ENCODE assay signal across 22 cellular contexts in the genomic region with DNA sequence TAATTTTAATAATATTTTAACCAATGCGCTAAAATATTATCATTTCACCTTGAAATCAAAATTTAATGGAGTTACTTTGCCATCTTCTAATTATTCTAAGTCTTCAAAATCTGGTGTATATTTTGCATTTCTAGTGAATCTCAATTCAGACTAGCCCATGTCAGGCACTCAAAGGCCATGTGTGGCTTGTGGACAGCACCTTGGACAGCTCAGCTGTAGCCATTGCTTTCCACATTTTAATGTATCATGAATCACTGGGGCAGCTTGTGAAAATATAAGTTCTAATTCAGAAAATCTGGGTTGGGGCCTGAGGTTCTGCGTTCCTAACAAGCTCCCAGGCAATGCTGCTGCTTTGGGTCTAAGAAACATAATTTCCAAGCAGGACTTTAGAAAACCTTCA. TPM values are rescaled to one million over a fixed set of nuclear protein-coding genes. Genes with fewer than 3 reads are reported as not detected.
DNase-seq lines count a peak whose midpoint lies in the region; ATAC-seq and TF ChIP-seq lines count a peak whose summit lies in the region.
"Had no signal": no experiment of that assay in that cellular context is flagged by ENCODE, and none has a peak within 500 bp of the region (broad histone marks: within the 10 kb centered on the region; RNA-seq: fewer than 3 reads in every experiment).

No MANE protein-coding gene starts in this region.

- H3K4me3 ChIP-seq in fibroblast of the aortic adventitia (ENCODE audit: low read depth, low read length): no peak overlapping the region
- H3K4me3 ChIP-seq: BLaER1, coronary artery, mucosa of descending colon, spleen, thyroid gland had no signal

- TF ChIP-seq CTCF in fibroblast of the aortic adventitia (IDR thresholded peaks at IDR 0.05; ENCODE audit: insufficient read depth, low read length): no peak

- DNase-seq in LHCN-M2 (ENCODE audit: low read depth) (peak; percentile 14), fibroblast of the aortic adventitia (ENCODE audit: low read depth) (peak; percentile 5), renal cortical epithelial cell (ENCODE audit: low read depth) (peak; percentile 26), AG20443 (ENCODE audit: low spot score) (no peak), retina (no peak)
- DNase-seq: activated CD8-positive, alpha-beta memory T cell treated with anti-CD3 and anti-CD28 coated beads for 24 hours; amygdala; DMS 273 treated with DMSO at 0.1 percent for 48 hours; kidney; mucosa of descending colon; NCI-H1092 treated with DMSO at 0.1 percent for 48 hours; NCI-H748 treated with DMSO at 0.1 percent for 48 hours; spleen; T-cell; thyroid gland had no signal

- ATAC-seq in SK-N-SH treated with all-trans-retinoic acid at 6 μM for 48 hours (peak; percentile 63; the same call in 2 of the 3 replicates), HG03439 (IDR thresholded peaks at IDR 0.05; ENCODE audit: unreplicated experiment) (no peak)
- ATAC-seq: mucosa of descending colon; stimulated activated effector memory CD8-positive, alpha-beta T cell treated with anti-CD3 and anti-CD28 coated beads, Interleukin-12 subunit alpha, Interleukin-12 subunit beta, amount 100 ng/mL, for 72 hours; T-cell; WTC11 had no signal

TF ChIP-seq in SK-N-SH treated with all-trans-retinoic acid at 6 μM for 48 hours, 23 proteins besides CTCF, POLR2A, EP300 and RAD21:
- TF ChIP-seq, protein P1, sequence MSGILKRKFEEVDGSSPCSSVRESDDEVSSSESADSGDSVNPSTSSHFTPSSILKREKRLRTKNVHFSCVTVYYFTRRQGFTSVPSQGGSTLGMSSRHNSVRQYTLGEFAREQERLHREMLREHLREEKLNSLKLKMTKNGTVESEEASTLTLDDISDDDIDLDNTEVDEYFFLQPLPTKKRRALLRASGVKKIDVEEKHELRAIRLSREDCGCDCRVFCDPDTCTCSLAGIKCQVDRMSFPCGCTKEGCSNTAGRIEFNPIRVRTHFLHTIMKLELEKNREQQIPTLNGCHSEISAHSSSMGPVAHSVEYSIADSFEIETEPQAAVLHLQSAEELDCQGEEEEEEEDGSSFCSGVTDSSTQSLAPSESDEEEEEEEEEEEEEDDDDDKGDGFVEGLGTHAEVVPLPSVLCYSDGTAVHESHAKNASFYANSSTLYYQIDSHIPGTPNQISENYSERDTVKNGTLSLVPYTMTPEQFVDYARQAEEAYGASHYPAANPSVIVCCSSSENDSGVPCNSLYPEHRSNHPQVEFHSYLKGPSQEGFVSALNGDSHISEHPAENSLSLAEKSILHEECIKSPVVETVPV (CRISPR knock-in tag; IDR thresholded peaks at IDR 0.05): no peak
- TF ChIP-seq ZFP30 (CRISPR knock-in tag; IDR thresholded peaks at IDR 0.05) (no peak), ZNF70 (CRISPR knock-in tag; IDR thresholded peaks at IDR 0.05) (no peak), ESRRG (CRISPR knock-in tag; IDR thresholded peaks at IDR 0.05) (no peak), TOX (CRISPR knock-in tag; IDR thresholded peaks at IDR 0.05; ENCODE audit: borderline replicate concordance) (no peak), ISL1 (CRISPR knock-in tag; IDR thresholded peaks at IDR 0.05) (no peak), ARNTL (CRISPR knock-in tag; IDR thresholded peaks at IDR 0.05; ENCODE audit: borderline replicate concordance, low read depth) (no peak)
- TF ChIP-seq, protein P2, sequence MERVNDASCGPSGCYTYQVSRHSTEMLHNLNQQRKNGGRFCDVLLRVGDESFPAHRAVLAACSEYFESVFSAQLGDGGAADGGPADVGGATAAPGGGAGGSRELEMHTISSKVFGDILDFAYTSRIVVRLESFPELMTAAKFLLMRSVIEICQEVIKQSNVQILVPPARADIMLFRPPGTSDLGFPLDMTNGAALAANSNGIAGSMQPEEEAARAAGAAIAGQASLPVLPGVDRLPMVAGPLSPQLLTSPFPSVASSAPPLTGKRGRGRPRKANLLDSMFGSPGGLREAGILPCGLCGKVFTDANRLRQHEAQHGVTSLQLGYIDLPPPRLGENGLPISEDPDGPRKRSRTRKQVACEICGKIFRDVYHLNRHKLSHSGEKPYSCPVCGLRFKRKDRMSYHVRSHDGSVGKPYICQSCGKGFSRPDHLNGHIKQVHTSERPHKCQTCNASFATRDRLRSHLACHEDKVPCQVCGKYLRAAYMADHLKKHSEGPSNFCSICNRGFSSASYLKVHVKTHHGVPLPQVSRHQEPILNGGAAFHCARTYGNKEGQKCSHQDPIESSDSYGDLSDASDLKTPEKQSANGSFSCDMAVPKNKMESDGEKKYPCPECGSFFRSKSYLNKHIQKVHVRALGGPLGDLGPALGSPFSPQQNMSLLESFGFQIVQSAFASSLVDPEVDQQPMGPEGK (CRISPR knock-in tag; IDR thresholded peaks at IDR 0.05; ENCODE audit: borderline replicate concordance): no peak
- TF ChIP-seq, protein P3, sequence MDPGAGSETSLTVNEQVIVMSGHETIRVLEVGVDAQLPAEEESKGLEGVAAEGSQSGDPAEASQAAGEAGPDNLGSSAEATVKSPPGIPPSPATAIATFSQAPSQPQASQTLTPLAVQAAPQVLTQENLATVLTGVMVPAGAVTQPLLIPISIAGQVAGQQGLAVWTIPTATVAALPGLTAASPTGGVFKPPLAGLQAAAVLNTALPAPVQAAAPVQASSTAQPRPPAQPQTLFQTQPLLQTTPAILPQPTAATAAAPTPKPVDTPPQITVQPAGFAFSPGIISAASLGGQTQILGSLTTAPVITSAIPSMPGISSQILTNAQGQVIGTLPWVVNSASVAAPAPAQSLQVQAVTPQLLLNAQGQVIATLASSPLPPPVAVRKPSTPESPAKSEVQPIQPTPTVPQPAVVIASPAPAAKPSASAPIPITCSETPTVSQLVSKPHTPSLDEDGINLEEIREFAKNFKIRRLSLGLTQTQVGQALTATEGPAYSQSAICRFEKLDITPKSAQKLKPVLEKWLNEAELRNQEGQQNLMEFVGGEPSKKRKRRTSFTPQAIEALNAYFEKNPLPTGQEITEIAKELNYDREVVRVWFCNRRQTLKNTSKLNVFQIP (CRISPR knock-in tag; IDR thresholded peaks at IDR 0.05; ENCODE audit: borderline replicate concordance, low read depth): no peak
- TF ChIP-seq, protein P4, sequence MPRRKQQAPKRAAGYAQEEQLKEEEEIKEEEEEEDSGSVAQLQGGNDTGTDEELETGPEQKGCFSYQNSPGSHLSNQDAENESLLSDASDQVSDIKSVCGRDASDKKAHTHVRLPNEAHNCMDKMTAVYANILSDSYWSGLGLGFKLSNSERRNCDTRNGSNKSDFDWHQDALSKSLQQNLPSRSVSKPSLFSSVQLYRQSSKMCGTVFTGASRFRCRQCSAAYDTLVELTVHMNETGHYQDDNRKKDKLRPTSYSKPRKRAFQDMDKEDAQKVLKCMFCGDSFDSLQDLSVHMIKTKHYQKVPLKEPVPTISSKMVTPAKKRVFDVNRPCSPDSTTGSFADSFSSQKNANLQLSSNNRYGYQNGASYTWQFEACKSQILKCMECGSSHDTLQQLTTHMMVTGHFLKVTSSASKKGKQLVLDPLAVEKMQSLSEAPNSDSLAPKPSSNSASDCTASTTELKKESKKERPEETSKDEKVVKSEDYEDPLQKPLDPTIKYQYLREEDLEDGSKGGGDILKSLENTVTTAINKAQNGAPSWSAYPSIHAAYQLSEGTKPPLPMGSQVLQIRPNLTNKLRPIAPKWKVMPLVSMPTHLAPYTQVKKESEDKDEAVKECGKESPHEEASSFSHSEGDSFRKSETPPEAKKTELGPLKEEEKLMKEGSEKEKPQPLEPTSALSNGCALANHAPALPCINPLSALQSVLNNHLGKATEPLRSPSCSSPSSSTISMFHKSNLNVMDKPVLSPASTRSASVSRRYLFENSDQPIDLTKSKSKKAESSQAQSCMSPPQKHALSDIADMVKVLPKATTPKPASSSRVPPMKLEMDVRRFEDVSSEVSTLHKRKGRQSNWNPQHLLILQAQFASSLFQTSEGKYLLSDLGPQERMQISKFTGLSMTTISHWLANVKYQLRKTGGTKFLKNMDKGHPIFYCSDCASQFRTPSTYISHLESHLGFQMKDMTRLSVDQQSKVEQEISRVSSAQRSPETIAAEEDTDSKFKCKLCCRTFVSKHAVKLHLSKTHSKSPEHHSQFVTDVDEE (CRISPR knock-in tag; IDR thresholded peaks at IDR 0.05): no peak

RNA-seq across cellular contexts. Expression of a gene that starts 57.2 kb away (rescaled TPM):
- total RNA-seq in LHCN-M2 (2014; rRNA removed): not detected in 2 replicates
- polyA plus RNA-seq in LHCN-M2 (2012): not detected
- total RNA-seq in fibroblast of the aortic adventitia (ENCODE audit: low replicate concordance): not detected in 2 replicates
- total RNA-seq in renal cortical epithelial cell: not detected in 2 replicates
- total RNA-seq: osteocyte, T-cell, thyroid gland, WTC11 had no signal

Comparison
In these comparisons a context has a peak if more than half of its experiments do, and no peak if none do; other contexts are left out.
1. DNase-seq: peak in LHCN-M2 (single experiment), fibroblast of the aortic adventitia (single experiment) and renal cortical epithelial cell (single experiment); none in AG20443 (single experiment) and retina (single experiment).